Comparison of ENCODE assay signal across 12 cellular contexts in the genomic region with DNA sequence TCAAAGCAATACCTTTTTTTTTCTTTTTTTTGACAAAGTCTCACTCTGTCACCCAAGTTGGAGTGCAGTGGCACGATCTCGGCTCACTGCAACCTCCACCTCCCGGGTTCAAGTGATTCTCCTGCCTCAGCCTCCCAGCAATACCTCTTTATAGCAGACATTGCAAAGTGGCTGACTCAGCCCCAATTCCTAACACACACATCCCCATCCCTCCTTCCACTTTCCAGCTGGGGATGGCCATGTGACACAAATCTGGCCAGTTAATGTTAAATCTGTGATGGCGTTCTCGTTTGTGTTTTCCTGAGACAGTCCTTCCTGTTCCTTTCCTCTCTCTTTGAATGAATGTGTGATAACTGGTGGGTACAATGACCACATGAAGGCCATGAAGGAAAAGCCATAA.
"Had no signal": no experiment of that assay in that cellular context is flagged by ENCODE, and none has a peak within 500 bp of the region (broad histone marks: within the 10 kb centered on the region; RNA-seq: fewer than 3 reads in every experiment).

No MANE protein-coding gene starts in this region.

- H3K9me3 ChIP-seq: adrenal gland, testis, uterus had no signal

- H3K36me3 ChIP-seq: adrenal gland, uterus had no signal

- DNase-seq: activated CD4-positive, alpha-beta T cell treated with anti-CD3 and anti-CD28 coated beads, Interleukin-2, amount 10 ng/mL, durations not matched to agents 7 days and 5 days; activated CD4-positive, CD25-positive, alpha-beta regulatory T cell; activated CD8-positive, alpha-beta memory T cell treated with anti-CD3 and anti-CD28 coated beads for 24 hours; activated naive CD4-positive, alpha-beta T cell treated with anti-CD3 and anti-CD28 coated beads, Interleukin-2, amount 10 ng/mL, durations not matched to agents 7 days and 5 days; activated T-cell treated with anti-CD3 and anti-CD28 coated beads for 4 hours; effector memory CD4-positive, alpha-beta T cell; stimulated activated CD4-positive, alpha-beta T cell treated with anti-CD3 and anti-CD28 coated beads, Interleukin-1b, Interleukin-23, amount 100 ng/mL, for 48 hours; stimulated activated naive CD4-positive, alpha-beta T cell treated with Interleukin-2 at 50 U/mL for 16 hours had no signal

- H3K27me3 ChIP-seq: adrenal gland, testis, uterus had no signal

- H3K4me3 ChIP-seq: adrenal gland, testis, uterus had no signal

- ATAC-seq: activated T-helper 17 cell treated with anti-CD3 and anti-CD28 coated beads, Interleukin-2, amount 50 U/mL, for 72 hours had no signal
